ENCODE assay signal across 1 cellular context in genomic region chr4:37687175-37687525, GRCh38.
TF ChIP-seq lines count a peak whose summit lies in the region.

No MANE protein-coding gene starts in this region.

TF ChIP-seq in SK-N-SH, 30 proteins besides CTCF, POLR2A, EP300 and RAD21 (continued from another document):
- TF ChIP-seq REST (IDR thresholded peaks at IDR 0.05; ENCODE audit: low read depth, low read length) (no peak), MEF2A (IDR thresholded peaks at IDR 0.05; ENCODE audit: borderline replicate concordance, low read depth) (no peak), FOSL2 (IDR thresholded peaks at IDR 0.05; ENCODE audit: borderline replicate concordance, low read depth) (no peak), SMC3 (IDR thresholded peaks at IDR 0.05; ENCODE audit: low read depth, low read length) (no peak), TEAD4 (IDR thresholded peaks at IDR 0.05; ENCODE audit: borderline replicate concordance, insufficient read depth) (no peak), NFIC (IDR thresholded peaks at IDR 0.05; ENCODE audit: borderline replicate concordance) (no peak)
